17 cellular contexts compared by ENCODE assay signal in genomic region chr1:109748311-109748710, GRCh38. TPM values are rescaled to one million over a fixed set of nuclear protein-coding genes. Genes with fewer than 3 reads are reported as not detected.
"Had no signal": no experiment of that assay in that cellular context is flagged by ENCODE, and none has a peak within 500 bp of the region (broad histone marks: within the 10 kb centered on the region; RNA-seq: fewer than 3 reads in every experiment).

No MANE protein-coding gene starts in this region.

RNA-seq across cellular contexts. Expression of gene EPS8L3, which starts 15.4 kb away (rescaled TPM):
- total RNA-seq: activated naive CD4-positive, alpha-beta T cell treated with anti-CD3 and anti-CD28 coated beads for 36 hours; activated naive CD4-positive, alpha-beta T cell treated with anti-CD3 and anti-CD28 coated beads, Interleukin-2, amount 50 U/mL, for 72 hours; activated naive CD8-positive, alpha-beta T cell treated with anti-CD3 and anti-CD28 coated beads for 36 hours; activated naive CD8-positive, alpha-beta T cell treated with anti-CD3 and anti-CD28 coated beads, Interleukin-2, amount 10 ng/mL, durations not matched to agents 7 days and 5 days; activated T-cell treated with anti-CD3 and anti-CD28 coated beads, Interleukin-2, amount 50 U/mL, for 4 hours; activated T-cell treated with anti-CD3 and anti-CD28 coated beads, Interleukin-2, amount 50 U/mL, for 72 hours; activated T-helper 1 cell treated with anti-CD3 and anti-CD28 coated beads, Interleukin-12 subunit alpha, Interleukin-12 subunit beta, Interleukin-2, Interleukin-4 antibody, amounts not matched to agents 30 ng/mL and 10 ng/mL and 1 ng/mL, durations not matched to agents 14 hours and 24 hours and 36 hours; activated T-helper 17 cell treated with anti-CD3 and anti-CD28 coated beads, Interleukin-2, amount 50 U/mL, for 72 hours; activated T-helper 2 cell treated with anti-CD3 and anti-CD28 coated beads, Interferon-gamma antibody, Interleukin-2, Interleukin-4, amounts not matched to agents 10 μg/mL and 5 μg/mL and 100 μg/mL, durations not matched to agents 14 hours and 24 hours and 36 hours; aorta; ascending aorta; astrocyte; bronchial epithelial cell; cardiac muscle cell; cardiac septum; cerebellum; chondrocyte had no signal

RNA-seq across cellular contexts. Expression of gene GSTM5, which starts 36.3 kb away (rescaled TPM):
- total RNA-seq: activated naive CD4-positive, alpha-beta T cell treated with anti-CD3 and anti-CD28 coated beads for 36 hours; activated naive CD8-positive, alpha-beta T cell treated with anti-CD3 and anti-CD28 coated beads, Interleukin-2, amount 10 ng/mL, durations not matched to agents 7 days and 5 days; activated T-helper 17 cell treated with anti-CD3 and anti-CD28 coated beads, Interleukin-2, amount 50 U/mL, for 72 hours; astrocyte; bronchial epithelial cell; chondrocyte had no signal
- polyA plus RNA-seq: cardiac muscle cell had no signal
